15 cellular contexts compared by ENCODE assay signal in genomic region chr12:93813181-93813580, GRCh38.
A peak's percentile ranks its signal among the peaks of the same experiment; 100 is the strongest.
DNase-seq lines count a peak whose midpoint lies in the region; ATAC-seq and TF ChIP-seq lines count a peak whose summit lies in the region.
"Had no signal": no experiment of that assay in that cellular context is flagged by ENCODE, and none has a peak within 500 bp of the region (broad histone marks: within the 10 kb centered on the region; RNA-seq: fewer than 3 reads in every experiment).

No MANE protein-coding gene starts in this region.

- H3K4me1 ChIP-seq in breast epithelium (peaks cover 7 to 18% of the 10 kb centered on the region in 2 donors), left ventricle myocardium inferior (peaks cover 85% of the 10 kb centered on the region), prostate gland (replicated peaks) (peaks cover 35% of the 10 kb centered on the region), vagina (peaks cover 61% of the 10 kb centered on the region), PC-3 (ENCODE audit: insufficient read depth, low read length) (peaks cover 10% of the 10 kb centered on the region)

- H3K27me3 ChIP-seq in breast epithelium (no peaks in the 10 kb centered on the region), left ventricle myocardium inferior (ENCODE audit: low read depth) (no peaks in the 10 kb centered on the region), prostate gland (replicated peaks; ENCODE audit: insufficient read depth) (no peaks in the 10 kb centered on the region), vagina (no peaks in the 10 kb centered on the region), PC-3 (ENCODE audit: low read length) (no peaks in the 10 kb centered on the region)

- no peak overlapping the region for H3K9ac ChIP-seq in PC-3 (ENCODE audit: low read length)

- H2AFZ ChIP-seq in PC-3 (ENCODE audit: low read length) = no peak overlapping the region

- BruUV-seq in PC-3 (replicated peaks; lab: Mats Ljungman, UMichigan) = no TSS peak

- CTCF ChIA-PET in PC-3 (lab: Charles Lee) (no interaction called here), GM10248 (lab: Yijun Ruan, JAX) (interaction anchor here (1.9 kb wide), 1 partner anchor 8 kb away, joined by 5 read pairs; no protein-coding TSS in a partner anchor)

- H3K79me2 ChIP-seq in PC-3 (ENCODE audit: low read length) = no peaks in the 10 kb centered on the region

- no peaks in the 10 kb centered on the region for H3K9me2 ChIP-seq in PC-3 (replicated peaks; ENCODE audit: low read length)

- intact Hi-C loops in breast epithelium (cut with DNase I; ENCODE audit: low total_unique reads) = no loop called here
- intact Hi-C loops in left ventricle myocardium inferior (cut with micrococcal nuclease) = no loop called here
- intact Hi-C loops in prostate gland (cut with DNase I) = loop anchor here (5.0 kb wide), 3 partner anchors 36 to 241 kb away; partner anchors contain the start of gene SOCS2
- intact Hi-C loops in vagina (cut with DNase I) = loop anchor here (10.0 kb wide), 2 partner anchors 68 to 238 kb away; partner anchors contain the start of gene SOCS2
- intact Hi-C loops in PC-3 (cut with micrococcal nuclease) = no loop called here

- no peak for ATAC-seq in PC-3
- ATAC-seq in HG02970 (IDR thresholded peaks at IDR 0.05; ENCODE audit: low FRiP score, unreplicated experiment) = no peak
- ATAC-seq: activated T-cell treated with anti-CD3 and anti-CD28 coated beads, Interleukin-2, amount 50 U/mL, for 4 hours; stimulated activated memory B cell treated with anti-CD40 and anti-IgM and Interleukin-4, amounts not matched to agents 10 μg/mL and 1 μg/mL and 100 μg/mL, for 72 hours had no signal

- peak overlapping the region; percentile 88 to 91 for H3K27ac ChIP-seq in breast epithelium
- peak overlapping the region; percentile 95 for H3K27ac ChIP-seq in left ventricle myocardium inferior (replicated peaks)
- peak overlapping the region; percentile 84 to 96 for H3K27ac ChIP-seq in prostate gland
- H3K27ac ChIP-seq in vagina = peak overlapping the region; percentile 84
- no peak overlapping the region for H3K27ac ChIP-seq in PC-3 (ENCODE audit: low read length)
- H3K27ac ChIP-seq: epithelial cell of prostate had no signal

- no peak overlapping the region for H3K4me2 ChIP-seq in PC-3 (ENCODE audit: low read length)

- no peaks in the 10 kb centered on the region for H3F3A ChIP-seq in PC-3 (ENCODE audit: low read length, unreplicated experiment)

- TF ChIP-seq CTCF in breast epithelium (IDR thresholded peaks at IDR 0.05) = no peak
- no peak for TF ChIP-seq CTCF in left ventricle myocardium inferior (IDR thresholded peaks at IDR 0.05; ENCODE audit: borderline replicate concordance)
- TF ChIP-seq CTCF in prostate gland (IDR thresholded peaks at IDR 0.05) = no peak
- no peak for TF ChIP-seq CTCF in vagina (IDR thresholded peaks at IDR 0.05)
- no peak for TF ChIP-seq CTCF in PC-3 (conservative IDR thresholded peaks at IDR 0.05; ENCODE audit: low read depth, low read length)
- no peak for TF ChIP-seq CTCF in GM10248 (IDR thresholded peaks at IDR 0.05; ENCODE audit: control extremely low read depth, extremely low read depth, low read depth, missing control alignments)

- H3K36me3 ChIP-seq in breast epithelium (no peaks in the 10 kb centered on the region), left ventricle myocardium inferior (no peaks in the 10 kb centered on the region), prostate gland (no peaks in the 10 kb centered on the region), vagina (no peaks in the 10 kb centered on the region), PC-3 (ENCODE audit: low read depth, low read length) (no peaks in the 10 kb centered on the region)

- TF ChIP-seq POLR2A in breast epithelium (IDR thresholded peaks at IDR 0.05) (no peak), prostate gland (IDR thresholded peaks at IDR 0.05) (no peak), vagina (IDR thresholded peaks at IDR 0.05) (no peak)

- DNase-seq in breast epithelium (ENCODE audit: low spot score in 2 of 2) (no peak), left ventricle myocardium inferior (no peak), prostate gland (ENCODE audit: low spot score) (no peak), vagina (ENCODE audit: extremely low spot score in 2 of 2) (peak in 1 of 2 donors; percentile 80), PC-3 (no peak), GM10248 (ENCODE audit: extremely low spot score) (no peak)
- DNase-seq: activated CD4-positive, CD25-positive, alpha-beta regulatory T cell; activated T-cell treated with anti-CD3 and anti-CD28 coated beads, Interleukin-2, amount 50 U/mL, for 4 hours; immature natural killer cell; MM.1S; NCI-H2171; stimulated activated CD4-positive, alpha-beta T cell treated with anti-CD3 and anti-CD28 coated beads, Interleukin-2, amount 100 ng/mL, for 24 hours had no signal

- 15% methylated on average over 3 of the region's 3 CpGs for WGBS in prostate gland

- no peaks in the 10 kb centered on the region for H4K20me1 ChIP-seq in PC-3 (ENCODE audit: low read length)

- H3K9me3 ChIP-seq in breast epithelium (no peaks in the 10 kb centered on the region), left ventricle myocardium inferior (replicated peaks) (no peaks in the 10 kb centered on the region), prostate gland (no peaks in the 10 kb centered on the region), vagina (no peaks in the 10 kb centered on the region), PC-3 (ENCODE audit: low read length) (no peaks in the 10 kb centered on the region)

- POLR2A ChIA-PET in PC-3 (lab: Charles Lee; ENCODE audit: unreplicated experiment) = no interaction called here
- POLR2A ChIA-PET in GM10248 (lab: Yijun Ruan, JAX) = no interaction called here

- H3K4me3 ChIP-seq in breast epithelium (no peak overlapping the region), left ventricle myocardium inferior (peak overlapping the region; percentile 41), prostate gland (no peak overlapping the region), vagina (peak overlapping the region in 1 of 2 donors; percentile 20), PC-3 (ENCODE audit: low read length) (no peak overlapping the region)

Comparison
In these comparisons a context has a peak if more than half of its experiments do, and no peak if none do; other contexts are left out.
1. intact Hi-C loops: an anchor here in prostate gland (5.0 kb wide) and vagina (10.0 kb wide); none called in breast epithelium, left ventricle myocardium inferior and PC-3.